1 cellular context compared by ENCODE assay signal in genomic region chr16:89289428-89290395, GRCh38.
TF ChIP-seq lines count a peak whose summit lies in the region.

No MANE protein-coding gene starts in this region.

TF ChIP-seq in HepG2, 621 proteins besides CTCF, POLR2A, EP300 and RAD21 (continued from another document and continues in another):
- TF ChIP-seq ZNF609 (CRISPR knock-in tag; IDR thresholded peaks at IDR 0.05; ENCODE audit: borderline replicate concordance) = 0 out of 2 replicates have a peak, but pooled peaks have one; percentile 22
- TF ChIP-seq ZBTB44 (CRISPR knock-in tag; IDR thresholded peaks at IDR 0.05) = peak; percentile 45; the same call in 1 of the 2 replicates
- TF ChIP-seq ZNF800 (CRISPR knock-in tag; IDR thresholded peaks at IDR 0.05) = 0 out of 2 replicates have a peak, but pooled peaks have one; percentile 42
- peak; percentile 46 to 82; a peak in 2 of 4 replicates for TF ChIP-seq HMGXB4 (CRISPR knock-in tag; IDR thresholded peaks at IDR 0.05; ENCODE audit: borderline replicate concordance in 1 of 2, low read depth in 1 of 2)
- no peak for TF ChIP-seq ZNF547 (CRISPR knock-in tag; IDR thresholded peaks at IDR 0.05)
- peak; percentile 72 for TF ChIP-seq ZBTB25 (CRISPR knock-in tag; IDR thresholded peaks at IDR 0.05)
- peak; percentile 75; the same call in 1 of the 2 replicates for TF ChIP-seq SMAD3 (CRISPR knock-in tag; IDR thresholded peaks at IDR 0.05)
- TF ChIP-seq THAP11 (CRISPR knock-in tag; IDR thresholded peaks at IDR 0.05) = peak; percentile 57
- TF ChIP-seq ZNF121 (CRISPR knock-in tag; IDR thresholded peaks at IDR 0.05) = peak; percentile 87
- TF ChIP-seq MLXIP (CRISPR knock-in tag; IDR thresholded peaks at IDR 0.05; ENCODE audit: borderline replicate concordance) = no peak
- TF ChIP-seq ZEB1 (IDR thresholded peaks at IDR 0.05; ENCODE audit: insufficient replicate concordance, low read depth) = no peak
- TF ChIP-seq ZNF569 (CRISPR knock-in tag; IDR thresholded peaks at IDR 0.05; ENCODE audit: borderline replicate concordance) = no peak
- TF ChIP-seq SIN3B (IDR thresholded peaks at IDR 0.05; ENCODE audit: low read length) = peak; percentile 46; the same call in 1 of the 2 replicates
- TF ChIP-seq ARID4A (CRISPR knock-in tag; IDR thresholded peaks at IDR 0.05; ENCODE audit: borderline replicate concordance) = peak; percentile 44; the same call in 1 of the 2 replicates
- TF ChIP-seq MEIS2 (CRISPR knock-in tag; IDR thresholded peaks at IDR 0.05) = peak; percentile 27; the same call in 1 of the 2 replicates
- TF ChIP-seq FIP1L1 (IDR thresholded peaks at IDR 0.05; ENCODE audit: borderline replicate concordance, insufficient read depth, low read depth, low read length) = no peak
- peak; percentile 64; the same call in 1 of the 2 replicates for TF ChIP-seq PATZ1 (CRISPR knock-in tag; IDR thresholded peaks at IDR 0.05)
- TF ChIP-seq RORA (CRISPR knock-in tag; IDR thresholded peaks at IDR 0.05) = peak; percentile 57; the same call in 1 of the 2 replicates
- peak; percentile 21; the same call in 1 of the 2 replicates for TF ChIP-seq ZNF12 (CRISPR knock-in tag; IDR thresholded peaks at IDR 0.05)
- TF ChIP-seq PREB (CRISPR knock-in tag; IDR thresholded peaks at IDR 0.05) = no peak
- no peak for TF ChIP-seq ATM (IDR thresholded peaks at IDR 0.05; ENCODE audit: borderline replicate concordance)
- no peak for TF ChIP-seq RFXANK (CRISPR knock-in tag; IDR thresholded peaks at IDR 0.05)
- TF ChIP-seq AGO2 (optimal IDR thresholded peaks at IDR 0.05; ENCODE audit: low read depth, low read length) = peak; percentile 31
- TF ChIP-seq TAF1 (CRISPR knock-in tag; IDR thresholded peaks at IDR 0.05) = no peak
- peak; percentile 61 for TF ChIP-seq KDM2A (CRISPR knock-in tag; IDR thresholded peaks at IDR 0.05; ENCODE audit: borderline replicate concordance, low read depth)
- peak; percentile 47 for TF ChIP-seq GATAD2A (CRISPR knock-in tag; IDR thresholded peaks at IDR 0.05)
- peak; percentile 97 for TF ChIP-seq XRCC5 (optimal IDR thresholded peaks at IDR 0.05; ENCODE audit: low read length)
- peak; percentile 56; the same call in 1 of the 2 replicates for TF ChIP-seq SPEN (CRISPR knock-in tag; IDR thresholded peaks at IDR 0.05; ENCODE audit: low read depth)
- no peak for TF ChIP-seq ZSCAN22 (CRISPR knock-in tag; IDR thresholded peaks at IDR 0.05)
- TF ChIP-seq KAT7 (CRISPR knock-in tag; IDR thresholded peaks at IDR 0.05; ENCODE audit: borderline replicate concordance) = peak; percentile 54; the same call in 1 of the 2 replicates
- peak; percentile 39; the same call in 1 of the 2 replicates for TF ChIP-seq ZNF614 (CRISPR knock-in tag; IDR thresholded peaks at IDR 0.05; ENCODE audit: borderline replicate concordance)
- TF ChIP-seq RFXAP (CRISPR knock-in tag; IDR thresholded peaks at IDR 0.05; ENCODE audit: borderline replicate concordance) = peak; percentile 30; the same call in 1 of the 2 replicates
- TF ChIP-seq ELF3 (CRISPR knock-in tag; IDR thresholded peaks at IDR 0.05) = peak; percentile 32; the same call in 1 of the 2 replicates
- TF ChIP-seq ZNF570 (CRISPR knock-in tag; IDR thresholded peaks at IDR 0.05; ENCODE audit: borderline replicate concordance) = no peak
